Comparison of ENCODE assay signal across 1 cellular context in genomic region chr5:123776761-123777160, GRCh38.
TF ChIP-seq lines count a peak whose summit lies in the region.

No MANE protein-coding gene starts in this region.

TF ChIP-seq in GM23338, 12 proteins besides CTCF, POLR2A, EP300 and RAD21 (continued from another document):
- TF ChIP-seq ZNF462 (CRISPR knock-in tag; IDR thresholded peaks at IDR 0.05) (no peak), STAT1 (IDR thresholded peaks at IDR 0.05; ENCODE audit: unreplicated experiment) (no peak), NANOG (IDR thresholded peaks at IDR 0.05; ENCODE audit: borderline replicate concordance) (no peak), EZH2 (IDR thresholded peaks at IDR 0.05; ENCODE audit: low read depth, unreplicated experiment) (no peak), REST (IDR thresholded peaks at IDR 0.05; ENCODE audit: unreplicated experiment) (no peak), EZH2phosphoT487 (IDR thresholded peaks at IDR 0.05; ENCODE audit: unreplicated experiment) (no peak)
